In the genomic region with DNA sequence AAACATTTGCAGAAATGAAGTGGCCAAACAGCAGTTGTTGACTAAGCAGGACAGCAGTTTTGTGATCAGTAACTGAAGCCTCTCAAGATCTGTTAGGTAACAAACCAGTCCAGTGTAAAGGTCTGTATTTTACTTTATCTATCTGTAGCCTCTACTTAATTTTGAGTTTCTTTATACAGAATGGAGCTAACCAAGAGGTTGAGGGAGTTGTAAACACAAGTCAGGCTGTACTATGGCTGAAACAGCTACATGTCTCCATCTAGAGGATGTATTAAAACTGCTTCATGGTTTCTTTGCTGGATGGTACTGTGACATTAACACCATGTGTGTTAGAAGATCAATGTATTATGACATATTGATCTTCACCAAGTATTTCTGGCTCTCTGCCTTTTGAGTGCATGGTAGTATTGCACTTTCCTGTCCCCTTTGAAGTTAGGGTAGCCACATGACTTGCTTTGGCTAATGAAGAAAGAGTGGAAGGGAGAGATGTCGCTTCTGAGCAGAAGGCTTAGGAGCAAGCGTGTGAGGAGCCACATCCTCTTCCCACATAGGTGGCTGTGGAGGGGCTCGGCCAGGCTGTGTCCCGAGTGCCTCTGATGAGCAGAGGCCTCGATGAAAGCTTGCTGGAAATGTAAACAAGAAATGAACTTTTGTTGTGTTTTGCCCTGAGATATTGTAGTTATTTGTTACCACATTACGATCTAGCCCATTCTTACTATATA, we compare ENCODE assay signal across 1 cellular context.
TF ChIP-seq lines count a peak whose summit lies in the region.

No MANE protein-coding gene starts in this region.

TF ChIP-seq in HCT116, 20 proteins besides CTCF, POLR2A, EP300 and RAD21 (continued from another document):
- TF ChIP-seq, protein P1, sequence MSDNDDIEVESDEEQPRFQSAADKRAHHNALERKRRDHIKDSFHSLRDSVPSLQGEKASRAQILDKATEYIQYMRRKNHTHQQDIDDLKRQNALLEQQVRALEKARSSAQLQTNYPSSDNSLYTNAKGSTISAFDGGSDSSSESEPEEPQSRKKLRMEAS (IDR thresholded peaks at IDR 0.05), result no peak
- TF ChIP-seq POLR2AphosphoS5 (IDR thresholded peaks at IDR 0.05; ENCODE audit: low read depth, low read length) (no peak), EZH2 (IDR thresholded peaks at IDR 0.05) (no peak), CEBPB (IDR thresholded peaks at IDR 0.05; ENCODE audit: low read depth) (no peak), JUND (IDR thresholded peaks at IDR 0.05) (no peak), FOSL1 (IDR thresholded peaks at IDR 0.05; ENCODE audit: low read depth) (no peak), SP1 (IDR thresholded peaks at IDR 0.05; ENCODE audit: low read depth) (no peak), CBX3 (IDR thresholded peaks at IDR 0.05; ENCODE audit: low read depth) (no peak), YY1 (IDR thresholded peaks at IDR 0.05; ENCODE audit: extremely low read depth, insufficient replicate concordance, low read depth, low read length) (no peak), SRF (IDR thresholded peaks at IDR 0.05; ENCODE audit: low read depth) (no peak), ELF1 (IDR thresholded peaks at IDR 0.05; ENCODE audit: borderline replicate concordance, low read depth) (no peak), ZFX (IDR thresholded peaks at IDR 0.05) (no peak), EGR1 (IDR thresholded peaks at IDR 0.05; ENCODE audit: low read depth) (no peak), EZH2phosphoT487 (IDR thresholded peaks at IDR 0.05; ENCODE audit: borderline replicate concordance) (no peak), ZNF274 (IDR thresholded peaks at IDR 0.05; ENCODE audit: low read depth, low read length) (no peak), TCF7L2 (IDR thresholded peaks at IDR 0.05; ENCODE audit: borderline replicate concordance, extremely low read depth, insufficient read depth, insufficient read length) (no peak)
- TF ChIP-seq, protein P2, sequence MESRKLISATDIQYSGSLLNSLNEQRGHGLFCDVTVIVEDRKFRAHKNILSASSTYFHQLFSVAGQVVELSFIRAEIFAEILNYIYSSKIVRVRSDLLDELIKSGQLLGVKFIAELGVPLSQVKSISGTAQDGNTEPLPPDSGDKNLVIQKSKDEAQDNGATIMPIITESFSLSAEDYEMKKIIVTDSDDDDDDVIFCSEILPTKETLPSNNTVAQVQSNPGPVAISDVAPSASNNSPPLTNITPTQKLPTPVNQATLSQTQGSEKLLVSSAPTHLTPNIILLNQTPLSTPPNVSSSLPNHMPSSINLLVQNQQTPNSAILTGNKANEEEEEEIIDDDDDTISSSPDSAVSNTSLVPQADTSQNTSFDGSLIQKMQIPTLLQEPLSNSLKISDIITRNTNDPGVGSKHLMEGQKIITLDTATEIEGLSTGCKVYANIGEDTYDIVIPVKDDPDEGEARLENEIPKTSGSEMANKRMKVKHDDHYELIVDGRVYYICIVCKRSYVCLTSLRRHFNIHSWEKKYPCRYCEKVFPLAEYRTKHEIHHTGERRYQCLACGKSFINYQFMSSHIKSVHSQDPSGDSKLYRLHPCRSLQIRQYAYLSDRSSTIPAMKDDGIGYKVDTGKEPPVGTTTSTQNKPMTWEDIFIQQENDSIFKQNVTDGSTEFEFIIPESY (IDR thresholded peaks at IDR 0.05; ENCODE audit: extremely low read depth, insufficient replicate concordance, low read length), result no peak
- TF ChIP-seq, protein P3, sequence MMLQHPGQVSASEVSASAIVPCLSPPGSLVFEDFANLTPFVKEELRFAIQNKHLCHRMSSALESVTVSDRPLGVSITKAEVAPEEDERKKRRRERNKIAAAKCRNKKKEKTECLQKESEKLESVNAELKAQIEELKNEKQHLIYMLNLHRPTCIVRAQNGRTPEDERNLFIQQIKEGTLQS (IDR thresholded peaks at IDR 0.05), result no peak
- TF ChIP-seq, protein P4, sequence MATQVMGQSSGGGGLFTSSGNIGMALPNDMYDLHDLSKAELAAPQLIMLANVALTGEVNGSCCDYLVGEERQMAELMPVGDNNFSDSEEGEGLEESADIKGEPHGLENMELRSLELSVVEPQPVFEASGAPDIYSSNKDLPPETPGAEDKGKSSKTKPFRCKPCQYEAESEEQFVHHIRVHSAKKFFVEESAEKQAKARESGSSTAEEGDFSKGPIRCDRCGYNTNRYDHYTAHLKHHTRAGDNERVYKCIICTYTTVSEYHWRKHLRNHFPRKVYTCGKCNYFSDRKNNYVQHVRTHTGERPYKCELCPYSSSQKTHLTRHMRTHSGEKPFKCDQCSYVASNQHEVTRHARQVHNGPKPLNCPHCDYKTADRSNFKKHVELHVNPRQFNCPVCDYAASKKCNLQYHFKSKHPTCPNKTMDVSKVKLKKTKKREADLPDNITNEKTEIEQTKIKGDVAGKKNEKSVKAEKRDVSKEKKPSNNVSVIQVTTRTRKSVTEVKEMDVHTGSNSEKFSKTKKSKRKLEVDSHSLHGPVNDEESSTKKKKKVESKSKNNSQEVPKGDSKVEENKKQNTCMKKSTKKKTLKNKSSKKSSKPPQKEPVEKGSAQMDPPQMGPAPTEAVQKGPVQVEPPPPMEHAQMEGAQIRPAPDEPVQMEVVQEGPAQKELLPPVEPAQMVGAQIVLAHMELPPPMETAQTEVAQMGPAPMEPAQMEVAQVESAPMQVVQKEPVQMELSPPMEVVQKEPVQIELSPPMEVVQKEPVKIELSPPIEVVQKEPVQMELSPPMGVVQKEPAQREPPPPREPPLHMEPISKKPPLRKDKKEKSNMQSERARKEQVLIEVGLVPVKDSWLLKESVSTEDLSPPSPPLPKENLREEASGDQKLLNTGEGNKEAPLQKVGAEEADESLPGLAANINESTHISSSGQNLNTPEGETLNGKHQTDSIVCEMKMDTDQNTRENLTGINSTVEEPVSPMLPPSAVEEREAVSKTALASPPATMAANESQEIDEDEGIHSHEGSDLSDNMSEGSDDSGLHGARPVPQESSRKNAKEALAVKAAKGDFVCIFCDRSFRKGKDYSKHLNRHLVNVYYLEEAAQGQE (IDR thresholded peaks at IDR 0.05; ENCODE audit: low read depth), result no peak
